ENCODE assay signal across 22 cellular contexts in the genomic region with DNA sequence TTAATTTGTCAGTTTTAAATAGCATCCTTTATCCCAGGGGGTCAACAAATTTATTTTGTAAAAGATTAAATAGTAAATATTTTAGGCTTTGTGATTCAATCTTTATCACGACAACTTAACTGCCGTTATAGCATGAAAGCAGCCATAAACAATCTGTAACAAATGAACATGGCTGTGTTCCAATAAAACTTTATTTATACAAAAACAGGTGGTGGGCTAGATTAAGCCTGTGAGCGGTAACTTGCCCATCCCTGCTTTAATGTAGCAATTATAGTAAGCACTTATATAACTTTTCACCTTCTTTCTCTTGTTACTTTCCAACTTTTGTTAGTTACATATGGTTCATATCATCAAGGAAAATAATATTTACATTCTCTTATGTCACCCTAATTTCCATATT.
DNase-seq lines count a peak whose midpoint lies in the region; ATAC-seq, FAIRE-seq and TF ChIP-seq lines count a peak whose summit lies in the region.
"Had no signal": no experiment of that assay in that cellular context is flagged by ENCODE, and none has a peak within 500 bp of the region (broad histone marks: within the 10 kb centered on the region; RNA-seq: fewer than 3 reads in every experiment).

No MANE protein-coding gene starts in this region.

- CTCF ChIA-PET in GM12878 (lab: Yijun Ruan, JAX), result no interaction called here

- H2AFZ ChIP-seq in GM12878 (ENCODE audit: control insufficient read depth, low read depth, low read length), result no peak overlapping the region
- H2AFZ ChIP-seq in mesenchymal stem cell (ENCODE audit: low read depth, low read length), result no peak overlapping the region

- no peak for TF ChIP-seq EP300 in GM12878 (IDR thresholded peaks at IDR 0.05; ENCODE audit: borderline replicate concordance in 1 of 2, control insufficient read depth in 1 of 2, low read depth in 2 of 2, low read length in 2 of 2)

- peak overlapping the region; percentile 61 for H3K27ac Mint-ChIP-seq in activated T-cell treated with anti-CD3 and anti-CD28 coated beads, Interleukin-2, amount 50 U/mL, for 72 hours
- H3K27ac Mint-ChIP-seq in activated T-cell treated with anti-CD3 and anti-CD28 coated beads, Interleukin-2, amount 50 U/mL, for 24 hours, result no peak overlapping the region
- H3K27ac Mint-ChIP-seq in nephron, result peak overlapping the region; percentile 6 to 82 (median 68)
- H3K27ac Mint-ChIP-seq: B cell; CD4-positive, alpha-beta T cell; CD8-positive, alpha-beta T cell had no signal

- H4K8ac ChIP-seq in mesenchymal stem cell (ENCODE audit: low read length), result no peak overlapping the region

- POLR2A ChIA-PET in GM12878 (lab: Charles Lee), result no interaction called here

- H3K36me3 ChIP-seq in GM12878 (ENCODE audit: control insufficient read depth in 2 of 2, insufficient read depth in 2 of 2, low read length in 1 of 2) (no peaks in the 10 kb centered on the region), mesenchymal stem cell (ENCODE audit: control insufficient read depth in 1 of 2, insufficient read depth in 2 of 2, low read depth in 1 of 2, low read length in 2 of 2) (no peaks in the 10 kb centered on the region)
- H3K36me3 ChIP-seq: BLaER1 treated with 17β-estradiol and CSF1 and Interleukin-3, amounts not matched to agents 10 nM and 100 nM had no signal

- no peak overlapping the region for H3K18ac ChIP-seq in mesenchymal stem cell (ENCODE audit: low read depth in 1 of 2, low read length in 2 of 2)

- 87% methylated on average over 3 of the region's 3 CpGs for WGBS in GM12878 (ENCODE audit: insufficient coverage, insufficient replicate concordance, low lambda C conversion rate, missing lambda C conversion rate)
- WGBS in mesenchymal stem cell, result no CpG with 5 or more reads among the region's 3 CpGs

- no peak overlapping the region for H3K4ac ChIP-seq in mesenchymal stem cell (ENCODE audit: low read depth in 1 of 2, low read length in 2 of 2)

- H3K14ac ChIP-seq in mesenchymal stem cell (ENCODE audit: low read length in 2 of 2), result no peak overlapping the region

- H3K27me3 ChIP-seq in GM12878 (replicated peaks in 1 of 2; ENCODE audit: control insufficient read depth in 2 of 2, insufficient read depth in 2 of 2, low read length in 1 of 2) (no peaks in the 10 kb centered on the region), mesenchymal stem cell (ENCODE audit: control insufficient read depth in 1 of 2, insufficient read depth in 1 of 2, low read length in 2 of 2) (no peaks in the 10 kb centered on the region)
- H3K27me3 ChIP-seq: BLaER1 treated with 17β-estradiol and CSF1 and Interleukin-3, amounts not matched to agents 10 nM and 100 nM had no signal

- H3K9me3 ChIP-seq in GM12878 (replicated peaks; ENCODE audit: control insufficient read depth, insufficient read depth, low read length) (no peaks in the 10 kb centered on the region), mesenchymal stem cell (ENCODE audit: control insufficient read depth, low read length) (no peaks in the 10 kb centered on the region)
- H3K9me3 ChIP-seq: A549, Caco-2 had no signal

- RAD21 ChIA-PET in GM12878 (lab: Charles Lee; ENCODE audit: unreplicated experiment), result no interaction called here

- in situ Hi-C loops in GM12878 (cut with MboI), result no loop called here

- H3K27ac ChIP-seq in GM12878 (ENCODE audit: control insufficient read depth, insufficient read depth), result no peak overlapping the region
- no peak overlapping the region for H3K27ac ChIP-seq in mesenchymal stem cell (ENCODE audit: low read length, poor library complexity, severe bottlenecking)
- H3K27ac ChIP-seq: 22Rv1; A549; BLaER1 treated with 17β-estradiol and CSF1 and Interleukin-3, amounts not matched to agents 10 nM and 100 nM; C4-2B had no signal

- H3K9me3 Mint-ChIP-seq in activated T-cell treated with anti-CD3 and anti-CD28 coated beads, Interleukin-2, amount 50 U/mL, for 72 hours, result no peaks in the 10 kb centered on the region
- no peaks in the 10 kb centered on the region for H3K9me3 Mint-ChIP-seq in activated T-cell treated with anti-CD3 and anti-CD28 coated beads, Interleukin-2, amount 50 U/mL, for 24 hours
- no peaks in the 10 kb centered on the region for H3K9me3 Mint-ChIP-seq in nephron
- H3K9me3 Mint-ChIP-seq: CD4-positive, alpha-beta T cell; CD8-positive, alpha-beta T cell had no signal

- TF ChIP-seq RAD21 in GM12878 (IDR thresholded peaks at IDR 0.05; ENCODE audit: insufficient read depth, low read depth, low read length), result no peak

- no peak for ATAC-seq in activated T-cell treated with anti-CD3 and anti-CD28 coated beads, Interleukin-2, amount 50 U/mL, for 72 hours (replicated peaks in 1 of 2)
- ATAC-seq in GM12878, result no peak
- ATAC-seq: A549; CD8-positive, alpha-beta T cell had no signal

- no peaks in the 10 kb centered on the region for H4K20me1 ChIP-seq in GM12878 (ENCODE audit: control insufficient read depth, insufficient read depth)
- H4K20me1 ChIP-seq: BLaER1 treated with 17β-estradiol and CSF1 and Interleukin-3, amounts not matched to agents 10 nM and 100 nM had no signal

- no peak overlapping the region for H3K4me3 Mint-ChIP-seq in activated T-cell treated with anti-CD3 and anti-CD28 coated beads, Interleukin-2, amount 50 U/mL, for 72 hours
- no peak overlapping the region for H3K4me3 Mint-ChIP-seq in activated T-cell treated with anti-CD3 and anti-CD28 coated beads, Interleukin-2, amount 50 U/mL, for 24 hours
- no peak overlapping the region for H3K4me3 Mint-ChIP-seq in nephron
- H3K4me3 Mint-ChIP-seq: B cell; CD4-positive, alpha-beta T cell; CD8-positive, alpha-beta T cell had no signal

- no peak for TF ChIP-seq CTCF in GM12878 (IDR thresholded peaks at IDR 0.05 in 2 of 3, conservative IDR thresholded peaks at IDR 0.05 in 1 of 3; ENCODE audit: control insufficient read depth in 2 of 3, extremely low read depth in 1 of 3, insufficient read depth in 1 of 3, low read depth in 3 of 3, low read length in 3 of 3)
- TF ChIP-seq CTCF in nephron (IDR thresholded peaks at IDR 0.05; ENCODE audit: unreplicated experiment in 3 of 3), result no peak

- H3K36me3 Mint-ChIP-seq in activated T-cell treated with anti-CD3 and anti-CD28 coated beads, Interleukin-2, amount 50 U/mL, for 72 hours (ENCODE audit: insufficient read depth in 2 of 2), result no peaks in the 10 kb centered on the region
- no peaks in the 10 kb centered on the region for H3K36me3 Mint-ChIP-seq in activated T-cell treated with anti-CD3 and anti-CD28 coated beads, Interleukin-2, amount 50 U/mL, for 24 hours (ENCODE audit: low read depth)
- no peaks in the 10 kb centered on the region for H3K36me3 Mint-ChIP-seq in nephron (ENCODE audit: low read depth)
- H3K36me3 Mint-ChIP-seq: CD8-positive, alpha-beta T cell had no signal

- H2AK5ac ChIP-seq in mesenchymal stem cell (ENCODE audit: low read length, severe bottlenecking), result no peak overlapping the region

- BruUV-seq in GM12878 (replicated peaks; lab: Mats Ljungman, UMichigan), result no TSS peak

- SMC1A ChIA-PET in GM12878 (lab: Charles Lee; ENCODE audit: uncharacterized antibody, unreplicated experiment), result no interaction called here

- no peak overlapping the region for H2BK15ac ChIP-seq in mesenchymal stem cell (ENCODE audit: low read depth, poor library complexity, severe bottlenecking)

- H3K79me2 ChIP-seq in GM12878 (ENCODE audit: control insufficient read depth, insufficient read depth, low read length), result no peaks in the 10 kb centered on the region

- H3K79me1 ChIP-seq in mesenchymal stem cell (replicated peaks; ENCODE audit: low read length, poor library complexity, severe bottlenecking), result no peaks in the 10 kb centered on the region

- DNase-seq in activated T-cell treated with anti-CD3 and anti-CD28 coated beads, Interleukin-2, amount 50 U/mL, for 72 hours, result no peak
- no peak for DNase-seq in activated T-cell treated with anti-CD3 and anti-CD28 coated beads, Interleukin-2, amount 50 U/mL, for 24 hours
- DNase-seq in GM12878 (ENCODE audit: low read depth, low spot score) (no peak), SK-N-DZ (ENCODE audit: low spot score) (no peak), mesenchymal stem cell (no peak)
- DNase-seq: AML-193; Caco-2; Calu3; CD4-positive, alpha-beta T cell; CD8-positive, alpha-beta T cell; DMS79 treated with DMSO at 0.1 percent for 48 hours; GF-D8 had no signal

- no peak overlapping the region for H3K4me2 ChIP-seq in GM12878 (ENCODE audit: control insufficient read depth, insufficient read depth)
- no peak overlapping the region for H3K4me2 ChIP-seq in mesenchymal stem cell (ENCODE audit: low read length, poor library complexity, severe bottlenecking)
- H3K4me2 ChIP-seq: A549; BLaER1 treated with 17β-estradiol and CSF1 and Interleukin-3, amounts not matched to agents 10 nM and 100 nM had no signal

- H3K4me3 ChIP-seq in GM12878, result no peak overlapping the region
- H3K4me3 ChIP-seq in mesenchymal stem cell (ENCODE audit: insufficient read depth in 1 of 2, low read depth in 1 of 2, low read length in 2 of 2), result no peak overlapping the region
- H3K4me3 ChIP-seq: A549; BLaER1 treated with 17β-estradiol and CSF1 and Interleukin-3, amounts not matched to agents 10 nM and 100 nM had no signal

- intact Hi-C loops in GM12878 (cut with micrococcal nuclease; ENCODE audit: unreplicated experiment), result no loop called here

- no peak for TF ChIP-seq POLR2A in GM12878 (IDR thresholded peaks at IDR 0.05; ENCODE audit: low read depth, low read length)

- H3K23ac ChIP-seq in mesenchymal stem cell (ENCODE audit: low read length in 2 of 2), result no peak overlapping the region

- no peak for FAIRE-seq in GM12878 (lab: Jason Lieb, UNC)
- FAIRE-seq: A549, D721Med, G401.6, GM12892, GM18507 had no signal

- no peak overlapping the region for H3K9ac ChIP-seq in GM12878 (ENCODE audit: control insufficient read depth, insufficient read depth, low read length)
- H3K9ac ChIP-seq in mesenchymal stem cell (ENCODE audit: low read length), result no peak overlapping the region
- H3K9ac ChIP-seq: BLaER1 treated with 17β-estradiol and CSF1 and Interleukin-3, amounts not matched to agents 10 nM and 100 nM had no signal

- H3K4me1 Mint-ChIP-seq in activated T-cell treated with anti-CD3 and anti-CD28 coated beads, Interleukin-2, amount 50 U/mL, for 72 hours (ENCODE audit: low read depth), result peaks cover 3% of the 10 kb centered on the region
- H3K4me1 Mint-ChIP-seq in activated T-cell treated with anti-CD3 and anti-CD28 coated beads, Interleukin-2, amount 50 U/mL, for 24 hours (ENCODE audit: low read depth), result peaks cover 1% of the 10 kb centered on the region
- H3K4me1 Mint-ChIP-seq in nephron, result peaks cover 10% of the 10 kb centered on the region
- H3K4me1 Mint-ChIP-seq: B cell had no signal

- no peaks in the 10 kb centered on the region for H3K4me1 ChIP-seq in GM12878 (ENCODE audit: control insufficient read depth, insufficient read depth, low read length)
- H3K4me1 ChIP-seq in mesenchymal stem cell (ENCODE audit: control insufficient read depth, insufficient read depth, low read depth, low read length), result peaks cover 7% of the 10 kb centered on the region
- H3K4me1 ChIP-seq: A549, Caco-2 had no signal

- no peak overlapping the region for H2BK12ac ChIP-seq in mesenchymal stem cell (ENCODE audit: low read length in 2 of 2)

- no peak overlapping the region for H2BK120ac ChIP-seq in mesenchymal stem cell (ENCODE audit: low read depth, low read length)

- peaks cover 6% of the 10 kb centered on the region for H3K27me3 Mint-ChIP-seq in activated T-cell treated with anti-CD3 and anti-CD28 coated beads, Interleukin-2, amount 50 U/mL, for 72 hours (ENCODE audit: low read depth)
- peaks cover 18% of the 10 kb centered on the region for H3K27me3 Mint-ChIP-seq in activated T-cell treated with anti-CD3 and anti-CD28 coated beads, Interleukin-2, amount 50 U/mL, for 24 hours
- no peaks in the 10 kb centered on the region for H3K27me3 Mint-ChIP-seq in nephron (ENCODE audit: low read depth)

- H4K91ac ChIP-seq in mesenchymal stem cell (ENCODE audit: low read length), result no peak overlapping the region

- no peak overlapping the region for H2BK5ac ChIP-seq in mesenchymal stem cell (ENCODE audit: low read depth, low read length, poor library complexity, severe bottlenecking)
